In genomic region chrX:134462927-134463326, GRCh38 we compare ENCODE assay signal across 1 cellular context.
A peak's percentile ranks its signal among the peaks of the same experiment; 100 is the strongest.
TF ChIP-seq lines count a peak whose summit lies in the region.

No MANE protein-coding gene starts in this region.

TF ChIP-seq in HepG2, 621 proteins besides CTCF, POLR2A, EP300 and RAD21 (continued from another document):
- peak; percentile 66; the same call in 1 of the 2 replicates for TF ChIP-seq TEF (CRISPR knock-in tag; IDR thresholded peaks at IDR 0.05)
- TF ChIP-seq ZFP36 (IDR thresholded peaks at IDR 0.05; ENCODE audit: borderline replicate concordance, low read depth, low read length, partially characterized antibody) = no peak
- TF ChIP-seq HIC2 (CRISPR knock-in tag; IDR thresholded peaks at IDR 0.05; ENCODE audit: low read depth) = no peak
- TF ChIP-seq ZNF274 (CRISPR knock-in tag; IDR thresholded peaks at IDR 0.05) = no peak
- TF ChIP-seq, protein P1, sequence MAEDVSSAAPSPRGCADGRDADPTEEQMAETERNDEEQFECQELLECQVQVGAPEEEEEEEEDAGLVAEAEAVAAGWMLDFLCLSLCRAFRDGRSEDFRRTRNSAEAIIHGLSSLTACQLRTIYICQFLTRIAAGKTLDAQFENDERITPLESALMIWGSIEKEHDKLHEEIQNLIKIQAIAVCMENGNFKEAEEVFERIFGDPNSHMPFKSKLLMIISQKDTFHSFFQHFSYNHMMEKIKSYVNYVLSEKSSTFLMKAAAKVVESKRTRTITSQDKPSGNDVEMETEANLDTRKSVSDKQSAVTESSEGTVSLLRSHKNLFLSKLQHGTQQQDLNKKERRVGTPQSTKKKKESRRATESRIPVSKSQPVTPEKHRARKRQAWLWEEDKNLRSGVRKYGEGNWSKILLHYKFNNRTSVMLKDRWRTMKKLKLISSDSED (CRISPR knock-in tag; IDR thresholded peaks at IDR 0.05) = no peak
- TF ChIP-seq FOXJ3 (CRISPR knock-in tag; IDR thresholded peaks at IDR 0.05; ENCODE audit: borderline replicate concordance) = peak; percentile 68; the same call in 1 of the 2 replicates
- no peak for TF ChIP-seq SP140L (CRISPR knock-in tag; IDR thresholded peaks at IDR 0.05; ENCODE audit: borderline replicate concordance)
- no peak for TF ChIP-seq CENPX (CRISPR knock-in tag; IDR thresholded peaks at IDR 0.05)
- TF ChIP-seq ARID5B (CRISPR knock-in tag; IDR thresholded peaks at IDR 0.05) = peak; percentile 68
- TF ChIP-seq RARA (CRISPR knock-in tag; IDR thresholded peaks at IDR 0.05) = peak; percentile 49
- TF ChIP-seq, protein P2, sequence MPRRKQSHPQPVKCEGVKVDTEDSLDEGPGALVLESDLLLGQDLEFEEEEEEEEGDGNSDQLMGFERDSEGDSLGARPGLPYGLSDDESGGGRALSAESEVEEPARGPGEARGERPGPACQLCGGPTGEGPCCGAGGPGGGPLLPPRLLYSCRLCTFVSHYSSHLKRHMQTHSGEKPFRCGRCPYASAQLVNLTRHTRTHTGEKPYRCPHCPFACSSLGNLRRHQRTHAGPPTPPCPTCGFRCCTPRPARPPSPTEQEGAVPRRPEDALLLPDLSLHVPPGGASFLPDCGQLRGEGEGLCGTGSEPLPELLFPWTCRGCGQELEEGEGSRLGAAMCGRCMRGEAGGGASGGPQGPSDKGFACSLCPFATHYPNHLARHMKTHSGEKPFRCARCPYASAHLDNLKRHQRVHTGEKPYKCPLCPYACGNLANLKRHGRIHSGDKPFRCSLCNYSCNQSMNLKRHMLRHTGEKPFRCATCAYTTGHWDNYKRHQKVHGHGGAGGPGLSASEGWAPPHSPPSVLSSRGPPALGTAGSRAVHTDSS (CRISPR knock-in tag; conservative IDR thresholded peaks at IDR 0.05) = no peak
- TF ChIP-seq SOX5 (CRISPR knock-in tag; IDR thresholded peaks at IDR 0.05; ENCODE audit: borderline replicate concordance) = peak; percentile 45; the same call in 1 of the 2 replicates
- TF ChIP-seq NAIF1 (CRISPR knock-in tag; IDR thresholded peaks at IDR 0.05; ENCODE audit: borderline replicate concordance) = no peak
- no peak for TF ChIP-seq FOXP1 (IDR thresholded peaks at IDR 0.05)
- TF ChIP-seq FOXP1 (CRISPR knock-in tag; IDR thresholded peaks at IDR 0.05) = peak; percentile 88
- peak; percentile 20; the same call in 1 of the 2 replicates for TF ChIP-seq HMG20A (CRISPR knock-in tag; IDR thresholded peaks at IDR 0.05; ENCODE audit: borderline replicate concordance)
- 0 out of 2 replicates have a peak, but pooled peaks have one; percentile 33 for TF ChIP-seq ZNF205 (CRISPR knock-in tag; IDR thresholded peaks at IDR 0.05)
- no peak for TF ChIP-seq HOMEZ (CRISPR knock-in tag; IDR thresholded peaks at IDR 0.05; ENCODE audit: low read depth)
- TF ChIP-seq MZF1 (CRISPR knock-in tag; IDR thresholded peaks at IDR 0.05; ENCODE audit: borderline replicate concordance) = no peak
- no peak for TF ChIP-seq ZSCAN12 (CRISPR knock-in tag; IDR thresholded peaks at IDR 0.05)
- TF ChIP-seq ZBTB21 (CRISPR knock-in tag; IDR thresholded peaks at IDR 0.05) = no peak
